Comparison of ENCODE assay signal across 1 cellular context in the genomic region with DNA sequence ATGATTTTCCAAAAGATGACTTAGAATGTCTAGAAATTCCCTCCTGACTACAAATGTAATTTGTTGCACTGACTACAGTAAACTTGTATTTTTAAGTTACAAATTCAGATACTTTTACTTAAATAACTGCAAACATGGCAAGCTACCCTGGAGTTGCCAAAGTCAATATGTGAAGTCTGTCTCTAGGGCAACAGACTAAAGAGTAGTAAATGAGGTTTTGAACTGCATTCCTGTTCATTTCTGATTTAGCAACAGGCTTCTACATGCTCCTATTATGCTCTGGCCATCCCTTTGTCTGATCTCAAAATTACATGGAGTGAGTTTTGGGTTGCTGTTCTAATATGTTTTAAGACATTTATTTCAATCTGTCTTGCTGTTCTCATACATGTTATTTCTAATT.
TF ChIP-seq lines count a peak whose summit lies in the region.

No MANE protein-coding gene starts in this region.

TF ChIP-seq in GM23338, 12 proteins besides CTCF, POLR2A, EP300 and RAD21 (continued from another document):
- no peak for TF ChIP-seq ZNF462 (CRISPR knock-in tag; IDR thresholded peaks at IDR 0.05)
- TF ChIP-seq EZH2phosphoT487 (IDR thresholded peaks at IDR 0.05; ENCODE audit: unreplicated experiment) = no peak
- no peak for TF ChIP-seq STAT1 (IDR thresholded peaks at IDR 0.05; ENCODE audit: unreplicated experiment)
- no peak for TF ChIP-seq ZNF331 (CRISPR knock-in tag; IDR thresholded peaks at IDR 0.05; ENCODE audit: low read depth)
- TF ChIP-seq POLR2AphosphoS5 (IDR thresholded peaks at IDR 0.05; ENCODE audit: low read depth) = no peak
